Comparison of ENCODE assay signal across 8 cellular contexts in genomic region chr7:101688183-101688831, GRCh38. TPM values are rescaled to one million over a fixed set of nuclear protein-coding genes. Genes with fewer than 3 reads are reported as not detected.
DNase-seq lines count a peak whose midpoint lies in the region; ATAC-seq and TF ChIP-seq lines count a peak whose summit lies in the region.

No MANE protein-coding gene starts in this region.

- no peak overlapping the region for H3K4me3 Mint-ChIP-seq in activated T-cell treated with anti-CD3 and anti-CD28 coated beads, Interleukin-2, amount 50 U/mL, for 4 hours

- no TSS peak for BruUV-seq in PC-3 (replicated peaks; lab: Mats Ljungman, UMichigan)

- H3K9ac ChIP-seq in PC-3 (ENCODE audit: low read length) (peak overlapping the region; percentile 38), neural cell (ENCODE audit: low read length) (no peak overlapping the region)

- CTCF ChIA-PET in PC-3 (lab: Charles Lee), result interaction anchor here (0.6 kb wide), 2 partner anchors 100 to 1043 kb away, joined by 3 to 6 read pairs; no protein-coding TSS in a partner anchor

- H2AFZ ChIP-seq in PC-3 (ENCODE audit: low read length), result peak overlapping the region; percentile 74
- no peak overlapping the region for H2AFZ ChIP-seq in neural cell (ENCODE audit: low read depth, low read length)

- no peaks in the 10 kb centered on the region for H3K27me3 ChIP-seq in PC-3 (ENCODE audit: low read length)
- no peaks in the 10 kb centered on the region for H3K27me3 ChIP-seq in neural cell (ENCODE audit: insufficient read depth, low read depth, low read length)

- DNase-seq in NCI-H1417 (lab: John Stamatoyannopoulos, UW), result peak; percentile 65 to 80 (median 70)
- DNase-seq in NCI-H1417 treated with DMSO at 0.1 percent for 48 hours (lab: John Stamatoyannopoulos, UW), result no peak
- DNase-seq in PC-3, result peak; percentile 70
- peak; percentile 83 for DNase-seq in activated T-cell treated with anti-CD3 and anti-CD28 coated beads, Interleukin-2, amount 50 U/mL, for 4 hours
- DNase-seq in fibroblast of peridontal ligament (ENCODE audit: extremely low read depth), result peak; percentile 48
- peak; percentile 91 for DNase-seq in stimulated activated naive CD8-positive, alpha-beta T cell treated with anti-CD3 and anti-CD28 coated beads, Interleukin-15, Interleukin-2, amounts not matched to agents 100 U/mL and 50 U/mL, for 24 hours

- H3K9me3 Mint-ChIP-seq in activated T-cell treated with anti-CD3 and anti-CD28 coated beads, Interleukin-2, amount 50 U/mL, for 4 hours, result no peaks in the 10 kb centered on the region

- no peaks in the 10 kb centered on the region for H3K4me1 Mint-ChIP-seq in activated T-cell treated with anti-CD3 and anti-CD28 coated beads, Interleukin-2, amount 50 U/mL, for 4 hours (ENCODE audit: low read depth)

- no peaks in the 10 kb centered on the region for H3K27me3 Mint-ChIP-seq in activated T-cell treated with anti-CD3 and anti-CD28 coated beads, Interleukin-2, amount 50 U/mL, for 4 hours (ENCODE audit: low read depth)

- H3K36me3 ChIP-seq in PC-3 (ENCODE audit: low read depth, low read length) (no peaks in the 10 kb centered on the region), neural cell (ENCODE audit: insufficient read depth, low read length) (no peaks in the 10 kb centered on the region)

- peak; percentile 82 for TF ChIP-seq CTCF in PC-3 (conservative IDR thresholded peaks at IDR 0.05; ENCODE audit: low read depth, low read length)
- peak; percentile 94 for TF ChIP-seq CTCF in neural cell (IDR thresholded peaks at IDR 0.05; ENCODE audit: poor library complexity, severe bottlenecking)

- no peaks in the 10 kb centered on the region for H4K20me1 ChIP-seq in PC-3 (ENCODE audit: low read length)
- H4K20me1 ChIP-seq in neural cell (ENCODE audit: insufficient read depth), result no peaks in the 10 kb centered on the region

- H3K27ac ChIP-seq in PC-3 (ENCODE audit: low read length) (no peak overlapping the region), neural cell (ENCODE audit: low read length) (no peak overlapping the region)

- intact Hi-C loops in PC-3 (cut with micrococcal nuclease), result loop anchor here (1.0 to 2.0 kb wide), 3 partner anchors 126 to 584 kb away; no protein-coding TSS in a partner anchor

- H3K9me3 ChIP-seq in PC-3 (ENCODE audit: low read length), result no peaks in the 10 kb centered on the region
- H3K9me3 ChIP-seq in neural cell (ENCODE audit: low read length), result no peaks in the 10 kb centered on the region

- ATAC-seq in HG03354 (IDR thresholded peaks at IDR 0.05; ENCODE audit: poor library complexity, severe bottlenecking, unreplicated experiment) (peak; percentile 79), PC-3 (peak; percentile 94)
- ATAC-seq in activated T-cell treated with anti-CD3 and anti-CD28 coated beads, Interleukin-2, amount 50 U/mL, for 4 hours, result peak; percentile 93 to 96
- ATAC-seq in stimulated activated naive CD8-positive, alpha-beta T cell treated with anti-CD3 and anti-CD28 coated beads, Interleukin-15, Interleukin-2, amounts not matched to agents 100 U/mL and 50 U/mL, for 24 hours, result peak; percentile 86

- H3K4me3 ChIP-seq in PC-3 (ENCODE audit: low read length) (peak overlapping the region; percentile 40), neural cell (ENCODE audit: low read length) (peak overlapping the region; percentile 46)

- H3F3A ChIP-seq in PC-3 (ENCODE audit: low read length, unreplicated experiment) (no peaks in the 10 kb centered on the region), neural cell (ENCODE audit: insufficient read depth, low read length, poor library complexity, severe bottlenecking) (no peaks in the 10 kb centered on the region)

- H3K4me1 ChIP-seq in PC-3 (ENCODE audit: insufficient read depth, low read length), result no peaks in the 10 kb centered on the region

- H3K9me2 ChIP-seq in PC-3 (replicated peaks; ENCODE audit: low read length) (no peaks in the 10 kb centered on the region), neural cell (ENCODE audit: insufficient read depth, low read length) (no peaks in the 10 kb centered on the region)

- POLR2A ChIA-PET in PC-3 (lab: Charles Lee; ENCODE audit: unreplicated experiment), result no interaction called here

- no peaks in the 10 kb centered on the region for H3K79me2 ChIP-seq in PC-3 (ENCODE audit: low read length)
- H3K79me2 ChIP-seq in neural cell (replicated peaks; ENCODE audit: insufficient read depth, low read length), result no peaks in the 10 kb centered on the region

- TF ChIP-seq RAD21 in neural cell (conservative IDR thresholded peaks at IDR 0.05), result peak; percentile 93

- H3K4me2 ChIP-seq in PC-3 (ENCODE audit: low read length) (peak overlapping the region; percentile 77), neural cell (ENCODE audit: low read length) (no peak overlapping the region)

- no peak for TF ChIP-seq EP300 in neural cell (conservative IDR thresholded peaks at IDR 0.05; ENCODE audit: poor library complexity, severe bottlenecking)

- H3K36me3 Mint-ChIP-seq in activated T-cell treated with anti-CD3 and anti-CD28 coated beads, Interleukin-2, amount 50 U/mL, for 4 hours (ENCODE audit: insufficient read depth), result no peaks in the 10 kb centered on the region

TF ChIP-seq in neural cell, 6 proteins besides CTCF, POLR2A, EP300 and RAD21:
- TF ChIP-seq TAF1 (IDR thresholded peaks at IDR 0.05; ENCODE audit: low read depth) (no peak), POLR2AphosphoS5 (IDR thresholded peaks at IDR 0.05) (no peak), SMC3 (conservative IDR thresholded peaks at IDR 0.05; ENCODE audit: poor library complexity) (peak; percentile 95), EZH2 (IDR thresholded peaks at IDR 0.05; ENCODE audit: borderline replicate concordance, insufficient read depth, low read length, poor library complexity, severe bottlenecking) (no peak)

RNA-seq across cellular contexts. Expression of gene MYL10, which starts 59.2 kb away (rescaled TPM):
- 0.69 TPM in 1 of 2 replicates, not detected in the other for total RNA-seq in PC-3 (2014; rRNA removed)
- total RNA-seq in activated T-cell treated with anti-CD3 and anti-CD28 coated beads, Interleukin-2, amount 50 U/mL, for 4 hours, result not detected
- not detected in 2 replicates for polyA plus RNA-seq in neural cell
- polyA minus RNA-seq in neural cell, result not detected in 2 replicates
